ENCODE assay signal across 11 cellular contexts in genomic region chrX:78687586-78687985, GRCh38.
DNase-seq lines count a peak whose midpoint lies in the region; ATAC-seq lines count a peak whose summit lies in the region.
"Had no signal": no experiment of that assay in that cellular context is flagged by ENCODE, and none has a peak within 500 bp of the region (broad histone marks: within the 10 kb centered on the region; RNA-seq: fewer than 3 reads in every experiment).

No MANE protein-coding gene starts in this region.

- ATAC-seq in GM18517 (IDR thresholded peaks at IDR 0.05; ENCODE audit: unreplicated experiment) (peak; percentile 90), GM21528 (IDR thresholded peaks at IDR 0.05; ENCODE audit: low FRiP score, unreplicated experiment) (peak; percentile 90), HG03103 (IDR thresholded peaks at IDR 0.05; ENCODE audit: low read depth, unreplicated experiment) (peak; percentile 91)

- peak; percentile 41 for DNase-seq in NOMO-1 treated with dmso at 0.1 percent for 144 hours (lab: John Stamatoyannopoulos, UW; ENCODE audit: unreplicated experiment)
- no peak for DNase-seq in HCEC 1CT
- DNase-seq in NCI-H1092 treated with DMSO at 0.1 percent for 48 hours (lab: John Stamatoyannopoulos, UW): no peak
- DNase-seq in GM03348 (ENCODE audit: low spot score): no peak
- DNase-seq in activated CD8-positive, alpha-beta memory T cell treated with anti-CD3 and anti-CD28 coated beads, Interleukin-2, amount 50 U/mL, for 4 hours: no peak
- DNase-seq: activated CD8-positive, alpha-beta memory T cell treated with anti-CD3 and anti-CD28 coated beads, Interleukin-2, amount 50 U/mL, for 48 hours; C1 segment of cervical spinal cord; NCI-H774 had no signal
